13 cellular contexts compared by ENCODE assay signal in the genomic region with DNA sequence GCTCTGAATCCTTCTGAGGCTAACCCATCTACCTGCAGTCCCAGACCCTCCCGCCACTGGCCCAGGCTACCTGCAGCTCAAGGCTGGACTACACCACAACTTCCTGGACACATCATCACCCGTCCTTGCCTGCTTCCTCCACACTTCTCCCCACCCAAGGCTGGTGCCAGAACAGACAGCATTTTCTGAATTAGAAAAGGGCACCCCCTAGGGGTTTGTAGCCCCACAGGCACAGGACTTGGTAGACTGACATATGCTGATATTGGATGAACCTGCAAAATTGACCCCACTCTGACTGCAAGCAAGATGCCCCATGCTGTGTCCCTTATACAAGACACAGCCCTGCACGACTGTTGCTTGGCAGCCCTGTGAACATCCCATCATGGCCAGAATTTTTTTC.
DNase-seq lines count a peak whose midpoint lies in the region; ATAC-seq, FAIRE-seq and TF ChIP-seq lines count a peak whose summit lies in the region.
"Had no signal": no experiment of that assay in that cellular context is flagged by ENCODE, and none has a peak within 500 bp of the region (broad histone marks: within the 10 kb centered on the region; RNA-seq: fewer than 3 reads in every experiment).

No MANE protein-coding gene starts in this region.

- H3K4me1 ChIP-seq in pancreas = no peaks in the 10 kb centered on the region
- H3K4me1 ChIP-seq: colonic mucosa, uterus had no signal

- no peaks in the 10 kb centered on the region for H3K9me3 Mint-ChIP-seq in activated CD4-positive, alpha-beta T cell treated with anti-CD3 and anti-CD28 coated beads for 36 hours (ENCODE audit: low read depth)
- H3K9me3 Mint-ChIP-seq: activated T-cell treated with anti-CD3 and anti-CD28 coated beads, Interleukin-2, amount 50 U/mL, for 4 hours had no signal

- no peak for FAIRE-seq in pancreas (lab: Jason Lieb, UNC)

- peak; percentile 61 for ATAC-seq in activated CD4-positive, alpha-beta T cell treated with anti-CD3 and anti-CD28 coated beads for 36 hours
- no peak for ATAC-seq in pancreas
- ATAC-seq: SK-N-SH treated with all-trans-retinoic acid at 6 μM for 48 hours had no signal

- H3K4me3 ChIP-seq in NB4 (ENCODE audit: low read depth, low read length) (no peak overlapping the region), choroid plexus epithelial cell (ENCODE audit: low read depth, low read length) (no peak overlapping the region), pancreas (no peak overlapping the region)
- H3K4me3 ChIP-seq: colonic mucosa, uterus had no signal

- no peak overlapping the region for H3K27ac Mint-ChIP-seq in activated CD4-positive, alpha-beta T cell treated with anti-CD3 and anti-CD28 coated beads for 36 hours

- no peaks in the 10 kb centered on the region for H3K36me3 Mint-ChIP-seq in activated CD4-positive, alpha-beta T cell treated with anti-CD3 and anti-CD28 coated beads for 36 hours (ENCODE audit: low read depth)

- H3K27ac ChIP-seq in pancreas = no peak overlapping the region
- H3K27ac ChIP-seq: colonic mucosa, uterus had no signal

- CTCF ChIA-PET in activated CD4-positive, alpha-beta T cell treated with anti-CD3 and anti-CD28 coated beads for 36 hours (lab: Charles Lee) = no interaction called here

- POLR2A ChIA-PET in activated CD4-positive, alpha-beta T cell treated with anti-CD3 and anti-CD28 coated beads for 36 hours (lab: Charles Lee) = no interaction called here

- peaks cover 30% of the 10 kb centered on the region for H3K27me3 Mint-ChIP-seq in activated CD4-positive, alpha-beta T cell treated with anti-CD3 and anti-CD28 coated beads for 36 hours

- no peak for TF ChIP-seq POLR2A in NB4 (IDR thresholded peaks at IDR 0.05; ENCODE audit: extremely low read depth, insufficient read length)

- no peaks in the 10 kb centered on the region for H3K9me3 ChIP-seq in pancreas
- H3K9me3 ChIP-seq: colonic mucosa, uterus had no signal

- H3K27me3 ChIP-seq in pancreas = no peaks in the 10 kb centered on the region
- H3K27me3 ChIP-seq: colonic mucosa, uterus had no signal

- intact Hi-C loops in activated CD4-positive, alpha-beta T cell treated with anti-CD3 and anti-CD28 coated beads for 36 hours (cut with DNase I, micrococcal nuclease) = loop anchor here in 1 of 2 experiments (2.0 kb wide), 1 partner anchor 956 kb away; no protein-coding TSS in a partner anchor
- intact Hi-C loops in pancreas (cut with DNase I) = no loop called here

- DNase-seq in activated CD4-positive, alpha-beta T cell treated with anti-CD3 and anti-CD28 coated beads for 36 hours = peak; percentile 45
- DNase-seq in activated CD4-positive, alpha-beta T cell treated with anti-CD3 and anti-CD28 coated beads for 1 hour = no peak
- DNase-seq in NB4 (ENCODE audit: low read depth) = peak; percentile 42
- peak; percentile 4 for DNase-seq in choroid plexus epithelial cell (ENCODE audit: low read depth)
- DNase-seq in stimulated activated CD4-positive, alpha-beta T cell treated with anti-CD3 and anti-CD28 coated beads, Interleukin-15, amount 100 ng/mL, for 24 hours = peak; percentile 14
- DNase-seq in foreskin melanocyte = no peak
- no peak for DNase-seq in hepatic stellate cell (ENCODE audit: low spot score)
- no peak for DNase-seq in pancreas
- DNase-seq: activated T-cell treated with anti-CD3 and anti-CD28 coated beads, Interleukin-2, amount 50 U/mL, for 4 hours; colonic mucosa; NCI-H1417; uterus had no signal

- TF ChIP-seq CTCF in NB4 (IDR thresholded peaks at IDR 0.05; ENCODE audit: low read depth, low read length) = peak; percentile 45
- peak; percentile 37 for TF ChIP-seq CTCF in choroid plexus epithelial cell (conservative IDR thresholded peaks at IDR 0.05; ENCODE audit: low read depth, low read length)
- TF ChIP-seq CTCF in pancreas (IDR thresholded peaks at IDR 0.05) = no peak

- H3K4me1 Mint-ChIP-seq in activated CD4-positive, alpha-beta T cell treated with anti-CD3 and anti-CD28 coated beads for 36 hours = peaks cover 4% of the 10 kb centered on the region

- WGBS in pancreas, 2 donors = 13 to 17% methylated on average over 3 of the region's 3 CpGs

- H3K4me3 Mint-ChIP-seq in activated CD4-positive, alpha-beta T cell treated with anti-CD3 and anti-CD28 coated beads for 36 hours = no peak overlapping the region
- H3K4me3 Mint-ChIP-seq: activated T-cell treated with anti-CD3 and anti-CD28 coated beads, Interleukin-2, amount 50 U/mL, for 4 hours had no signal

- no peaks in the 10 kb centered on the region for H3K36me3 ChIP-seq in pancreas
- H3K36me3 ChIP-seq: colonic mucosa, uterus had no signal

Comparison
In these comparisons a context has a peak if more than half of its experiments do, and no peak if none do; other contexts are left out.
1. DNase-seq: peak in activated CD4-positive, alpha-beta T cell treated with anti-CD3 and anti-CD28 coated beads for 36 hours (single experiment), NB4 (single experiment), choroid plexus epithelial cell (single experiment) and stimulated activated CD4-positive, alpha-beta T cell treated with anti-CD3 and anti-CD28 coated beads, Interleukin-15, amount 100 ng/mL, for 24 hours (single experiment); none in activated CD4-positive, alpha-beta T cell treated with anti-CD3 and anti-CD28 coated beads for 1 hour (single experiment), foreskin melanocyte (single experiment), hepatic stellate cell (single experiment) and pancreas (0 of 6).
2. CTCF ChIP-seq: peak in NB4 (single experiment) and choroid plexus epithelial cell (single experiment); none in pancreas (0 of 4).